ENCODE assay signal across 25 cellular contexts in the genomic region with DNA sequence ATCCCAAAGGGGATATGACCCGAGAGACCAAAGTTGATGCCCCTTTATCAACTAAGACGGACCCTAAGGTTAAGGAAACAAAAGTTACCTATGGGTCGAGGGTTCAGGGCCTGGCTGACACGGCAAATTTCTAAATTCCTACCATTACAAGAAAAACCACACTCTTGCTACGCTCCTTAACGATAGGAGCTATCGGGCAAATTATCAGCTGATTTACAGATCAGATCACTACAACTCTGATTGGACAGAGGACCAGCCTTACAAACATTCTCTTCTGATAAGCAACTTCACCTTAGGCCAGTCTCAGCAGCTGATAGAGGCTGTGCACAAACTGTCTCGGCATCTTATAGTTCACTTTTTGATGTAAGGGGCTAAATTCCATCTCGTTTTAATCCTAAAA.
"Had no signal": no experiment of that assay in that cellular context is flagged by ENCODE, and none has a peak within 500 bp of the region (broad histone marks: within the 10 kb centered on the region; RNA-seq: fewer than 3 reads in every experiment).

No MANE protein-coding gene starts in this region.

- H3K4me1 ChIP-seq: stomach, suprapubic skin, testis, thyroid gland, tibial artery, tibial nerve, upper lobe of left lung, upper lobe of right lung, uterus, vagina had no signal

- H3K4me3 ChIP-seq: stomach, suprapubic skin, testis, thoracic aorta, thyroid gland, tibial artery, tibial nerve, transverse colon, upper lobe of left lung, upper lobe of right lung, uterus, vagina had no signal

- H3K27ac ChIP-seq: stomach, suprapubic skin, testis, thoracic aorta, thyroid gland, tibial artery, tibial nerve, upper lobe of left lung, upper lobe of right lung, uterus, vagina had no signal

- H3K36me3 ChIP-seq: stomach, suprapubic skin, thoracic aorta, thyroid gland, tibial artery, tibial nerve, transverse colon, upper lobe of left lung, upper lobe of right lung, uterus, vagina had no signal

- H3K9me3 ChIP-seq: stomach, suprapubic skin, testis, thoracic aorta, thyroid gland, tibial artery, transverse colon, upper lobe of left lung, upper lobe of right lung, uterus, vagina had no signal

- DNase-seq: stimulated activated CD4-positive, alpha-beta T cell treated with anti-CD3 and anti-CD28 coated beads, Interleukin-2, amount 100 ng/mL, for 48 hours; stimulated activated CD4-positive, alpha-beta T cell treated with anti-CD3 and anti-CD28 coated beads, Interleukin-4, amount 100 ng/mL, for 1 hour; stimulated activated CD4-positive, alpha-beta T cell treated with anti-CD3 and anti-CD28 coated beads, Interleukin-4, amount 100 ng/mL, for 24 hours; stimulated activated CD4-positive, alpha-beta T cell treated with anti-CD3 and anti-CD28 coated beads, Interleukin-4, amount 100 ng/mL, for 4 hours; stimulated activated CD8-positive, alpha-beta memory T cell treated with anti-CD3 and anti-CD28 coated beads, Interleukin-4, amount 100 ng/mL, for 48 hours; stimulated activated naive B cell treated with anti-CD40 and anti-IgM and Interleukin-4, amounts not matched to agents 10 μg/mL and 1 μg/mL and 100 μg/mL, for 72 hours; stimulated activated naive CD4-positive, alpha-beta T cell; stimulated activated naive CD4-positive, alpha-beta T cell treated with Interleukin-2 at 50 U/mL for 16 hours; stimulated activated naive CD8-positive, alpha-beta T cell treated with anti-CD3 and anti-CD28 coated beads, Interleukin-15, amount 100 ng/mL, for 72 hours; stimulated activated naive CD8-positive, alpha-beta T cell treated with anti-CD3 and anti-CD28 coated beads, Interleukin-15, Interleukin-2, amounts not matched to agents 100 U/mL and 50 U/mL, for 24 hours; stomach; substantia nigra; testis; thyroid gland; tibial artery; upper lobe of right lung; uterus had no signal

- ATAC-seq: stimulated activated effector memory CD8-positive, alpha-beta T cell treated with anti-CD3 and anti-CD28 coated beads, Interleukin-12 subunit alpha, Interleukin-12 subunit beta, amount 100 ng/mL, for 72 hours; stimulated activated memory B cell treated with anti-CD40 and anti-IgM and Interleukin-4, amounts not matched to agents 10 μg/mL and 1 μg/mL and 100 μg/mL, for 72 hours; stimulated activated naive B cell treated with anti-CD40 and anti-IgM and Interleukin-4, amounts not matched to agents 10 μg/mL and 1 μg/mL and 100 μg/mL, for 72 hours; stimulated activated naive CD8-positive, alpha-beta T cell treated with anti-CD3 and anti-CD28 coated beads, Interleukin-15, amount 100 ng/mL, for 72 hours; stimulated activated naive CD8-positive, alpha-beta T cell treated with anti-CD3 and anti-CD28 coated beads, Interleukin-15, Interleukin-2, amounts not matched to agents 100 U/mL and 50 U/mL, for 24 hours; upper lobe of right lung had no signal

- H3K27me3 ChIP-seq: stomach, suprapubic skin, testis, thyroid gland, tibial nerve, transverse colon, upper lobe of left lung, upper lobe of right lung, uterus, vagina had no signal
